ENCODE assay signal across 19 cellular contexts in the genomic region with DNA sequence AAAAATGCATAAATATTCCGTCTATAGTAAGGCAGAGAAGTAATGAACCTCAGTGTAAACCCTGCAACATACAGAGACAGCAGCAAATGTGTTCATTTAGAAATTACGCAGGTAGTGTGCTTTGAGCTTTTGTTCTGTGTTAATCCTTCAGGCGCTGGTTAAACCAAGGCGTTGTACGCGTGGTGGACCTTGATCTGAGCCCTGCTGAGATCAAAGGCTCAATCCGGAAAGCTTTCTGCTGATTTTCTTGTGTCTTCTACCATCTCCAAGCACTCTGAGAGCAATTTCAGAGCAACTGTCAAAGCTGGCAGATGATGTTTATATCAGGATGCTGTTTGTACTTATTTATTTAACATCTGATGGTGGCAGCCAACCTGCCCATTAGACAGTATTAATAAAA.
DNase-seq lines count a peak whose midpoint lies in the region; ATAC-seq and TF ChIP-seq lines count a peak whose summit lies in the region.
"Had no signal": no experiment of that assay in that cellular context is flagged by ENCODE, and none has a peak within 500 bp of the region (broad histone marks: within the 10 kb centered on the region; RNA-seq: fewer than 3 reads in every experiment).

No MANE protein-coding gene starts in this region.

- H3K4me3 ChIP-seq in DND-41 (ENCODE audit: low read depth in 1 of 2, low read length in 2 of 2) (no peak overlapping the region), LNCaP clone FGC (ENCODE audit: low read depth, low read length) (no peak overlapping the region), transverse colon (no peak overlapping the region)
- no peak overlapping the region for H3K4me3 ChIP-seq in naive thymus-derived CD4-positive, alpha-beta T cell (ENCODE audit: low read length)
- H3K4me3 ChIP-seq: A549, BLaER1, GM23248, HAP-1, K562 had no signal

- WGBS in transverse colon (ENCODE audit: low coverage in 1 of 2), 2 donors: 38 to 58% methylated on average over 6 to 7 of the region's 7 CpGs

- no peaks in the 10 kb centered on the region for H3K79me2 ChIP-seq in DND-41 (ENCODE audit: insufficient read depth, low read length)

- TF ChIP-seq EP300 in transverse colon (IDR thresholded peaks at IDR 0.05; ENCODE audit: low read depth): no peak

- CTCF ChIA-PET in naive thymus-derived CD4-positive, alpha-beta T cell (lab: Charles Lee): no interaction called here

- H3K27ac ChIP-seq in DND-41 (ENCODE audit: low read length) (no peak overlapping the region), transverse colon (no peak overlapping the region)
- H3K27ac ChIP-seq in naive thymus-derived CD4-positive, alpha-beta T cell (ENCODE audit: low read depth, low read length): no peak overlapping the region
- H3K27ac ChIP-seq: 22Rv1, A549, BLaER1, GM23248, HL-60 had no signal

- in situ Hi-C loops in transverse colon (cut with MboI; ENCODE audit: low pct_ligation_motif_present in 1 of 4, low pct_unique_long_range_greater_than_20kb in 1 of 4, low sequenced_read_pairs in 3 of 4): no loop called here

- H3K9me3 Mint-ChIP-seq in naive thymus-derived CD4-positive, alpha-beta T cell: no peaks in the 10 kb centered on the region
- H3K9me3 Mint-ChIP-seq: CD4-positive, alpha-beta memory T cell had no signal

- H3K4me1 ChIP-seq in DND-41 (ENCODE audit: insufficient read depth, low read length): no peaks in the 10 kb centered on the region
- no peaks in the 10 kb centered on the region for H3K4me1 ChIP-seq in transverse colon
- no peaks in the 10 kb centered on the region for H3K4me1 ChIP-seq in naive thymus-derived CD4-positive, alpha-beta T cell (ENCODE audit: control insufficient read depth in 2 of 2, insufficient read depth in 2 of 2, low read length in 2 of 2)
- H3K4me1 ChIP-seq: A549, HAP-1 had no signal

- H3K27ac Mint-ChIP-seq in naive thymus-derived CD4-positive, alpha-beta T cell: no peak overlapping the region
- H3K27ac Mint-ChIP-seq: CD14-positive monocyte; CD4-positive, alpha-beta memory T cell had no signal

- H3K9me3 ChIP-seq in DND-41 (ENCODE audit: insufficient read depth, low read length, severe bottlenecking) (no peaks in the 10 kb centered on the region), transverse colon (no peaks in the 10 kb centered on the region)
- H3K9me3 ChIP-seq in naive thymus-derived CD4-positive, alpha-beta T cell (ENCODE audit: control insufficient read depth in 2 of 3, low read length in 3 of 3): no peaks in the 10 kb centered on the region
- H3K9me3 ChIP-seq: A549, BLaER1, HAP-1 had no signal

- H3K36me3 ChIP-seq in DND-41 (ENCODE audit: insufficient read depth, low read length) (peaks cover 33% of the 10 kb centered on the region), transverse colon (no peaks in the 10 kb centered on the region)
- H3K36me3 ChIP-seq in naive thymus-derived CD4-positive, alpha-beta T cell (ENCODE audit: control insufficient read depth in 2 of 3, insufficient read depth in 3 of 3, low read length in 3 of 3): no peaks in the 10 kb centered on the region
- H3K36me3 ChIP-seq: BLaER1, HAP-1 had no signal

- H4K20me1 ChIP-seq in DND-41 (ENCODE audit: insufficient read depth, low read length): no peaks in the 10 kb centered on the region
- H4K20me1 ChIP-seq: BLaER1 had no signal

- H3K27me3 ChIP-seq in DND-41 (ENCODE audit: insufficient read depth, low read length, poor library complexity): no peaks in the 10 kb centered on the region
- H3K27me3 ChIP-seq in transverse colon: no peaks in the 10 kb centered on the region
- H3K27me3 ChIP-seq in naive thymus-derived CD4-positive, alpha-beta T cell (ENCODE audit: control insufficient read depth in 2 of 2, insufficient read depth in 2 of 2, low read length in 2 of 2): no peaks in the 10 kb centered on the region
- H3K27me3 ChIP-seq: BLaER1 had no signal

- ATAC-seq in DND-41 (ENCODE audit: insufficient read depth, low read depth) (no peak), left colon (peak; percentile 68)
- no peak for ATAC-seq in naive thymus-derived CD4-positive, alpha-beta T cell
- ATAC-seq: A549 had no signal

- no peaks in the 10 kb centered on the region for H3K4me1 Mint-ChIP-seq in naive thymus-derived CD4-positive, alpha-beta T cell
- H3K4me1 Mint-ChIP-seq: CD14-positive monocyte; CD4-positive, alpha-beta memory T cell had no signal

- TF ChIP-seq POLR2A in transverse colon (IDR thresholded peaks at IDR 0.05): no peak

- no peak overlapping the region for H3K4me2 ChIP-seq in DND-41 (ENCODE audit: insufficient read depth, low read length)
- H3K4me2 ChIP-seq: A549, BLaER1 had no signal

- intact Hi-C loops in left colon (cut with DNase I, micrococcal nuclease): no loop called here
- intact Hi-C loops in transverse colon (cut with DNase I; ENCODE audit: low total_unique reads): no loop called here
- intact Hi-C loops in naive thymus-derived CD4-positive, alpha-beta T cell (cut with micrococcal nuclease): no loop called here

- DNase-seq in DND-41: peak; percentile 24
- DNase-seq in LNCaP clone FGC (ENCODE audit: low read depth): peak; percentile 21
- no peak for DNase-seq in left colon
- DNase-seq in transverse colon: peak; percentile 11
- no peak for DNase-seq in AML-193 (lab: John Stamatoyannopoulos, UW)
- DNase-seq in UCSD-AML1 (lab: John Stamatoyannopoulos, UW; ENCODE audit: unreplicated experiment): no peak
- DNase-seq in naive thymus-derived CD4-positive, alpha-beta T cell: no peak
- DNase-seq: CD4-positive, alpha-beta memory T cell; DMS153; DMS79; GF-D8; GM23248 had no signal

- no peak overlapping the region for H3K9ac ChIP-seq in DND-41 (ENCODE audit: low read depth, low read length)
- H3K9ac ChIP-seq: BLaER1, GM23248 had no signal

- H3K36me3 Mint-ChIP-seq in naive thymus-derived CD4-positive, alpha-beta T cell: no peaks in the 10 kb centered on the region
- H3K36me3 Mint-ChIP-seq: CD14-positive monocyte; CD4-positive, alpha-beta memory T cell had no signal

- H3K27me3 Mint-ChIP-seq in naive thymus-derived CD4-positive, alpha-beta T cell: peaks cover 0 to 10% (median 9%) of the 10 kb centered on the region in 5 donors

- H3K4me3 Mint-ChIP-seq in naive thymus-derived CD4-positive, alpha-beta T cell: no peak overlapping the region
- H3K4me3 Mint-ChIP-seq: CD14-positive monocyte; CD4-positive, alpha-beta memory T cell had no signal

- H2AFZ ChIP-seq in DND-41 (ENCODE audit: low read depth, low read length): no peak overlapping the region
- H2AFZ ChIP-seq: GM23248 had no signal

- POLR2A ChIA-PET in naive thymus-derived CD4-positive, alpha-beta T cell (lab: Charles Lee): no interaction called here

- TF ChIP-seq CTCF in DND-41 (IDR thresholded peaks at IDR 0.05; ENCODE audit: borderline replicate concordance, extremely low read depth, low read length, poor library complexity, severe bottlenecking): no peak
- TF ChIP-seq CTCF in LNCaP clone FGC (IDR thresholded peaks at IDR 0.05; ENCODE audit: control insufficient read depth, extremely low read depth, insufficient read depth): no peak
- no peak for TF ChIP-seq CTCF in transverse colon (IDR thresholded peaks at IDR 0.05)

Comparison
In these comparisons a context has a peak if more than half of its experiments do, and no peak if none do; other contexts are left out.
1. DNase-seq: peak in DND-41 (single experiment), LNCaP clone FGC (single experiment) and transverse colon (single experiment); none in left colon (0 of 2), AML-193 (0 of 2), UCSD-AML1 (single experiment) and naive thymus-derived CD4-positive, alpha-beta T cell (0 of 9).